Comparison of ENCODE assay signal across 8 cellular contexts in genomic region chr3:56802411-56802745, GRCh38. TPM values are rescaled to one million over a fixed set of nuclear protein-coding genes. Genes with fewer than 3 reads are reported as not detected.
DNase-seq lines count a peak whose midpoint lies in the region; ATAC-seq, FAIRE-seq and TF ChIP-seq lines count a peak whose summit lies in the region.
"Had no signal": no experiment of that assay in that cellular context is flagged by ENCODE, and none has a peak within 500 bp of the region (broad histone marks: within the 10 kb centered on the region; RNA-seq: fewer than 3 reads in every experiment).

No MANE protein-coding gene starts in this region.

- ATAC-seq in WTC11 (no peak), GM18861 (IDR thresholded peaks at IDR 0.05; ENCODE audit: unreplicated experiment) (no peak), GM21367 (IDR thresholded peaks at IDR 0.05; ENCODE audit: unreplicated experiment) (no peak)

- no peak overlapping the region for H3K9ac ChIP-seq in smooth muscle cell (ENCODE audit: low read depth)

- H3K9me3 Mint-ChIP-seq in WTC11 = no peaks in the 10 kb centered on the region

- H3K4me1 ChIP-seq in smooth muscle cell (ENCODE audit: low read depth) = peaks cover 20% of the 10 kb centered on the region

- no peak for FAIRE-seq in H54 (lab: Jason Lieb, UNC)

- H3K79me2 ChIP-seq in smooth muscle cell (ENCODE audit: low read depth) = peaks cover 57% of the 10 kb centered on the region

- H3K27me3 Mint-ChIP-seq in WTC11 (ENCODE audit: low read depth) = peaks cover 13% of the 10 kb centered on the region

- H3K27me3 ChIP-seq in HL-60 (ENCODE audit: insufficient read depth, poor library complexity, severe bottlenecking) (no peaks in the 10 kb centered on the region), smooth muscle cell (ENCODE audit: low read depth) (no peaks in the 10 kb centered on the region)

- no peak for TF ChIP-seq POLR2A in H54 (IDR thresholded peaks at IDR 0.05; ENCODE audit: low read depth, low read length)

- H3K4me2 ChIP-seq in smooth muscle cell = peak overlapping the region; percentile 97

- H3K4me3 Mint-ChIP-seq in WTC11 = peak overlapping the region; percentile 46

- 53% methylated on average over 7 of the region's 7 CpGs for WGBS in smooth muscle cell (ENCODE audit: low lambda C conversion rate)

- POLR2A ChIA-PET in WTC11 (lab: Charles Lee) = no interaction called here

- H3K4me3 ChIP-seq in HL-60 (replicated peaks; ENCODE audit: insufficient read depth, low read length) (peak overlapping the region; percentile 53), foreskin fibroblast (ENCODE audit: low read depth in 1 of 2, low read length in 2 of 2) (peak overlapping the region; percentile 62 to 67), smooth muscle cell (peak overlapping the region; percentile 89)

- H4K20me1 ChIP-seq in smooth muscle cell (ENCODE audit: low read depth) = peaks cover 43% of the 10 kb centered on the region

- no peak overlapping the region for H2AFZ ChIP-seq in smooth muscle cell (ENCODE audit: low read depth)

- DNase-seq in HL-60 (ENCODE audit: low read depth in 1 of 2, low spot score in 1 of 2) = no peak
- DNase-seq in WTC11 (ENCODE audit: low spot score) = no peak
- DNase-seq in foreskin fibroblast = no peak
- no peak for DNase-seq in smooth muscle cell (lab: John Stamatoyannopoulos, UW; ENCODE audit: unreplicated experiment)
- no peak for DNase-seq in H54 (ENCODE audit: insufficient read length, low spot score)
- DNase-seq: NCI-H2029 treated with DMSO at 0.1 percent for 48 hours had no signal

- H3F3A ChIP-seq in smooth muscle cell (ENCODE audit: low read depth) = peaks cover 14% of the 10 kb centered on the region

- H3K36me3 Mint-ChIP-seq in WTC11 = no peaks in the 10 kb centered on the region

- no peaks in the 10 kb centered on the region for H3K9me3 ChIP-seq in smooth muscle cell (replicated peaks; ENCODE audit: low read depth)

- H3K36me3 ChIP-seq in smooth muscle cell (ENCODE audit: low read depth) = no peaks in the 10 kb centered on the region

- TF ChIP-seq CTCF in HL-60 (IDR thresholded peaks at IDR 0.05; ENCODE audit: insufficient read depth, low read length) (no peak), WTC11 (IDR thresholded peaks at IDR 0.05) (no peak), foreskin fibroblast (IDR thresholded peaks at IDR 0.05; ENCODE audit: low read depth, low read length) (no peak), smooth muscle cell (IDR thresholded peaks at IDR 0.05; ENCODE audit: borderline replicate concordance, insufficient read depth, poor library complexity, severe bottlenecking) (no peak)

- H3K4me1 Mint-ChIP-seq in WTC11 = peaks cover 25% of the 10 kb centered on the region

- H3K27ac Mint-ChIP-seq in WTC11 = no peak overlapping the region

- H3K27ac ChIP-seq in HL-60 (replicated peaks) (no peak overlapping the region), smooth muscle cell (ENCODE audit: low read depth) (no peak overlapping the region)

- CTCF ChIA-PET in WTC11 (lab: Charles Lee) = interaction anchor here (0.9 to 11.6 kb wide), 15 partner anchors 8 to 258 kb away, joined by 3 to 112 read pairs (median 5); partner anchors contain the start of genes SPATA12 and TASOR

TF ChIP-seq in WTC11, 78 proteins besides CTCF, POLR2A, EP300 and RAD21:
- TF ChIP-seq NR3C1 (CRISPR knock-in tag; conservative IDR thresholded peaks at IDR 0.05; ENCODE audit: low read depth) (no peak), TP53 (CRISPR knock-in tag; IDR thresholded peaks at IDR 0.05) (no peak), IRF2 (CRISPR knock-in tag; IDR thresholded peaks at IDR 0.05; ENCODE audit: borderline replicate concordance, low read depth) (no peak), IRF1 (CRISPR knock-in tag; IDR thresholded peaks at IDR 0.05) (no peak), ZNF317 (CRISPR knock-in tag; IDR thresholded peaks at IDR 0.05; ENCODE audit: borderline replicate concordance, low read depth) (no peak), RELA (CRISPR knock-in tag; IDR thresholded peaks at IDR 0.05; ENCODE audit: borderline replicate concordance) (no peak), FOXJ3 (CRISPR knock-in tag; IDR thresholded peaks at IDR 0.05; ENCODE audit: borderline replicate concordance) (no peak), ZNF281 (CRISPR knock-in tag; IDR thresholded peaks at IDR 0.05) (no peak), ATF3 (CRISPR knock-in tag; conservative IDR thresholded peaks at IDR 0.05) (no peak), TEAD4 (CRISPR knock-in tag; IDR thresholded peaks at IDR 0.05) (no peak), NFYB (CRISPR knock-in tag; conservative IDR thresholded peaks at IDR 0.05; ENCODE audit: low read depth) (no peak)
TF ChIP-seq in WTC11: peak in this region for 0.

RNA-seq across cellular contexts. Expression of gene ARHGEF3, which starts 0.6 kb away (rescaled TPM):
- total RNA-seq in WTC11 (2021) (4.6 to 7.9 TPM (median 7.5 TPM) in 3 replicates), smooth muscle cell (131 and 139 TPM in 2 replicates)
- 90.5 and 137 TPM in 2 replicates for polyA plus RNA-seq in smooth muscle cell

Comparison
In these comparisons a context has a peak if more than half of its experiments do, and no peak if none do; other contexts are left out.
1. RNA of gene ARHGEF3, which starts 0.6 kb away (total RNA-seq): 131 to 139 TPM in smooth muscle cell; 4.6 to 7.9 TPM in WTC11; every median in the first group is over 10 times any median in the second.
2. Peak in every context shown above with its lines, with median percentiles within 50 percentile points of each other: H3K4me3 ChIP-seq.